ENCODE assay signal across 26 cellular contexts in genomic region chr1:113027449-113027848, GRCh38. TPM values are rescaled to one million over a fixed set of nuclear protein-coding genes. Genes with fewer than 3 reads are reported as not detected.
DNase-seq lines count a peak whose midpoint lies in the region; ATAC-seq, FAIRE-seq and TF ChIP-seq lines count a peak whose summit lies in the region.
"Had no signal": no experiment of that assay in that cellular context is flagged by ENCODE, and none has a peak within 500 bp of the region (broad histone marks: within the 10 kb centered on the region; RNA-seq: fewer than 3 reads in every experiment).

No MANE protein-coding gene starts in this region.

- peak overlapping the region; percentile 86 for H3K27ac ChIP-seq in left ventricle myocardium inferior (replicated peaks)
- peak overlapping the region; percentile 57 for H3K27ac ChIP-seq in skeletal muscle tissue (ENCODE audit: low read depth, low read length)
- H3K27ac ChIP-seq: BLaER1 treated with 17β-estradiol and CSF1 and Interleukin-3, amounts not matched to agents 10 nM and 100 nM; coronary artery; HL-60; parathyroid adenoma; SJSA1; tibial artery had no signal

- intact Hi-C loops in left ventricle myocardium inferior (cut with micrococcal nuclease) (no loop called here), left ventricle myocardium superior (cut with micrococcal nuclease) (no loop called here)

- H3K9me3 ChIP-seq in left ventricle myocardium inferior (replicated peaks) (no peaks in the 10 kb centered on the region), NT2/D1 (ENCODE audit: insufficient read depth, low read length) (no peaks in the 10 kb centered on the region), skeletal muscle tissue (ENCODE audit: control insufficient read depth in 3 of 3, low read length in 3 of 3) (no peaks in the 10 kb centered on the region)
- H3K9me3 ChIP-seq: BLaER1 treated with 17β-estradiol and CSF1 and Interleukin-3, amounts not matched to agents 10 nM and 100 nM; HAP-1; SJSA1; tibial artery had no signal

- no peaks in the 10 kb centered on the region for H3K27me3 ChIP-seq in left ventricle myocardium inferior (ENCODE audit: low read depth)
- H3K27me3 ChIP-seq in NT2/D1 (ENCODE audit: insufficient read depth, insufficient read length): no peaks in the 10 kb centered on the region
- no peaks in the 10 kb centered on the region for H3K27me3 ChIP-seq in skeletal muscle tissue (ENCODE audit: control insufficient read depth in 3 of 3, insufficient read depth in 3 of 3, low read length in 3 of 3)
- H3K27me3 ChIP-seq: BLaER1 treated with 17β-estradiol and CSF1 and Interleukin-3, amounts not matched to agents 10 nM and 100 nM; SJSA1; tibial artery had no signal

- no peak for FAIRE-seq in frontal cortex (lab: Jason Lieb, UNC)
- FAIRE-seq: D721Med, GM12892 had no signal

- no peak for DNase-seq in left ventricle myocardium inferior
- no peak for DNase-seq in left ventricle myocardium superior
- peak; percentile 62 for DNase-seq in NT2/D1 (ENCODE audit: low read depth, low spot score)
- DNase-seq in iPS-NIHi11 (ENCODE audit: low spot score): peak; percentile 71
- DNase-seq in SW480 (ENCODE audit: low spot score): no peak
- DNase-seq in frontal cortex (ENCODE audit: low spot score in 2 of 2): no peak
- DNase-seq in dermis blood vessel endothelial cell: no peak
- DNase-seq: activated CD4-positive, CD25-positive, alpha-beta regulatory T cell treated with anti-CD3 and anti-CD28 coated beads, Interleukin-2, amount 50 U/mL, for 72 hours; activated naive CD4-positive, alpha-beta T cell; activated T-cell treated with anti-CD3 and anti-CD28 coated beads, Interleukin-2, amount 50 U/mL, for 24 hours; amniotic stem cell; NCI-H1092; NCI-H2081; NCI-H510A treated with DMSO at 0.1 percent for 48 hours; T-helper 1 cell; tibial artery had no signal

- H3K36me3 ChIP-seq in left ventricle myocardium inferior: no peaks in the 10 kb centered on the region
- H3K36me3 ChIP-seq in NT2/D1 (ENCODE audit: insufficient read depth, insufficient read length, low read length): no peaks in the 10 kb centered on the region
- no peaks in the 10 kb centered on the region for H3K36me3 ChIP-seq in skeletal muscle tissue (ENCODE audit: control insufficient read depth in 3 of 3, insufficient read depth in 3 of 3, low read length in 3 of 3)
- H3K36me3 ChIP-seq: HAP-1, SJSA1, tibial artery had no signal

- H3K4me1 ChIP-seq in left ventricle myocardium inferior: peaks cover 40% of the 10 kb centered on the region
- no peaks in the 10 kb centered on the region for H3K4me1 ChIP-seq in NT2/D1 (ENCODE audit: insufficient read depth, insufficient read length)
- H3K4me1 ChIP-seq in skeletal muscle tissue (ENCODE audit: control insufficient read depth in 3 of 3, insufficient read depth in 3 of 3, low read length in 3 of 3): peaks cover 9 to 16% (median 10%) of the 10 kb centered on the region in 3 donors
- H3K4me1 ChIP-seq: HAP-1, parathyroid adenoma, SJSA1, tibial artery had no signal

- H3K4me3 ChIP-seq in left ventricle myocardium inferior (no peak overlapping the region), NT2/D1 (ENCODE audit: insufficient read length, low read depth) (no peak overlapping the region), skeletal muscle tissue (ENCODE audit: low read length in 3 of 3) (no peak overlapping the region)
- H3K4me3 ChIP-seq: BLaER1 treated with 17β-estradiol and CSF1 and Interleukin-3, amounts not matched to agents 10 nM and 100 nM; coronary artery; HAP-1; SJSA1; tibial artery had no signal

- no peak for ATAC-seq in left ventricle myocardium superior
- ATAC-seq: natural killer cell treated with Interleukin-12 subunit alpha and Interleukin-12 subunit beta and Interleukin-15 and Interleukin-18, amount 100 ng/mL, for 72 hours had no signal

- H3K9ac ChIP-seq in NT2/D1 (ENCODE audit: insufficient read length, low read depth) (no peak overlapping the region), skeletal muscle tissue (ENCODE audit: low read depth in 1 of 3, low read length in 3 of 3) (peak overlapping the region in 1 of 3 donors; percentile 68)
- H3K9ac ChIP-seq: BLaER1 treated with 17β-estradiol and CSF1 and Interleukin-3, amounts not matched to agents 10 nM and 100 nM; parathyroid adenoma had no signal

- TF ChIP-seq CTCF in left ventricle myocardium inferior (IDR thresholded peaks at IDR 0.05; ENCODE audit: borderline replicate concordance): no peak

RNA-seq across cellular contexts. Expression of gene LRIG2, which starts 45.5 kb away (rescaled TPM):
- total RNA-seq in left ventricle myocardium inferior (6.3 TPM), left ventricle myocardium superior (7.7 TPM), skeletal muscle tissue (24.0 TPM), frontal cortex (28.1 TPM), dermis blood vessel endothelial cell (9.0 and 16.1 TPM in 2 replicates)

Comparison
In these comparisons a context has a peak if more than half of its experiments do, and no peak if none do; other contexts are left out.
1. DNase-seq: peak in NT2/D1 (single experiment) and iPS-NIHi11 (single experiment); none in left ventricle myocardium inferior (single experiment), left ventricle myocardium superior (single experiment), SW480 (single experiment), frontal cortex (0 of 2) and dermis blood vessel endothelial cell (single experiment).